In genomic region chr12:56878010-56878339, GRCh38 we compare ENCODE assay signal across 1 cellular context.
A peak's percentile ranks its signal among the peaks of the same experiment; 100 is the strongest.
TF ChIP-seq lines count a peak whose summit lies in the region.

No MANE protein-coding gene starts in this region.

TF ChIP-seq in K562, 482 proteins besides CTCF, POLR2A, EP300 and RAD21 (continued from another document and continues in another):
- peak; percentile 47; the same call in 1 of the 2 replicates for TF ChIP-seq MTA3 (IDR thresholded peaks at IDR 0.05; ENCODE audit: borderline replicate concordance)
- TF ChIP-seq, protein P1, sequence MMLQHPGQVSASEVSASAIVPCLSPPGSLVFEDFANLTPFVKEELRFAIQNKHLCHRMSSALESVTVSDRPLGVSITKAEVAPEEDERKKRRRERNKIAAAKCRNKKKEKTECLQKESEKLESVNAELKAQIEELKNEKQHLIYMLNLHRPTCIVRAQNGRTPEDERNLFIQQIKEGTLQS (IDR thresholded peaks at IDR 0.05): peak; percentile 67; the same call in 1 of the 2 replicates
- TF ChIP-seq, protein P1 (CRISPR knock-in tag; conservative IDR thresholded peaks at IDR 0.05): no peak; the same call in 1 of the 2 replicates
- TF ChIP-seq TEAD2 (tag; IDR thresholded peaks at IDR 0.05): peak; percentile 78; the same call in 1 of the 2 replicates
- no peak for TF ChIP-seq RBBP5 (IDR thresholded peaks at IDR 0.05; ENCODE audit: borderline replicate concordance, insufficient read depth, low read length, poor library complexity, severe bottlenecking)
- TF ChIP-seq SMAD4 (CRISPR knock-in tag; conservative IDR thresholded peaks at IDR 0.05): peak; percentile 30; the same call in 1 of the 2 replicates
- TF ChIP-seq HNRNPLL (IDR thresholded peaks at IDR 0.05; ENCODE audit: low read depth, low read length, poor library complexity, severe bottlenecking): no peak
- no peak for TF ChIP-seq CHD7 (IDR thresholded peaks at IDR 0.05; ENCODE audit: low read depth, low read length)
- no peak for TF ChIP-seq ZBTB43 (CRISPR knock-in tag; IDR thresholded peaks at IDR 0.05)
- TF ChIP-seq POLR2AphosphoS5 (IDR thresholded peaks at IDR 0.05; ENCODE audit: control insufficient read depth, insufficient read depth, low read depth, low read length): peak; percentile 87; the same call in 1 of the 2 replicates
- no peak for TF ChIP-seq NR2F6 (CRISPR knock-in tag; IDR thresholded peaks at IDR 0.05)
- TF ChIP-seq MYNN (IDR thresholded peaks at IDR 0.05): peak; percentile 89
- no peak for TF ChIP-seq MYNN (CRISPR knock-in tag; IDR thresholded peaks at IDR 0.05)
- TF ChIP-seq, protein P2, sequence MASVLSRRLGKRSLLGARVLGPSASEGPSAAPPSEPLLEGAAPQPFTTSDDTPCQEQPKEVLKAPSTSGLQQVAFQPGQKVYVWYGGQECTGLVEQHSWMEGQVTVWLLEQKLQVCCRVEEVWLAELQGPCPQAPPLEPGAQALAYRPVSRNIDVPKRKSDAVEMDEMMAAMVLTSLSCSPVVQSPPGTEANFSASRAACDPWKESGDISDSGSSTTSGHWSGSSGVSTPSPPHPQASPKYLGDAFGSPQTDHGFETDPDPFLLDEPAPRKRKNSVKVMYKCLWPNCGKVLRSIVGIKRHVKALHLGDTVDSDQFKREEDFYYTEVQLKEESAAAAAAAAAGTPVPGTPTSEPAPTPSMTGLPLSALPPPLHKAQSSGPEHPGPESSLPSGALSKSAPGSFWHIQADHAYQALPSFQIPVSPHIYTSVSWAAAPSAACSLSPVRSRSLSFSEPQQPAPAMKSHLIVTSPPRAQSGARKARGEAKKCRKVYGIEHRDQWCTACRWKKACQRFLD (CRISPR knock-in tag; IDR thresholded peaks at IDR 0.05): peak; percentile 59; the same call in 1 of the 2 replicates
- no peak for TF ChIP-seq TFE3 (CRISPR knock-in tag; IDR thresholded peaks at IDR 0.05)
- no peak for TF ChIP-seq NCOA2 (IDR thresholded peaks at IDR 0.05; ENCODE audit: partially characterized antibody in 2 of 2)
- TF ChIP-seq KHSRP (IDR thresholded peaks at IDR 0.05): no peak
- TF ChIP-seq SMC3 (conservative IDR thresholded peaks at IDR 0.05; ENCODE audit: insufficient read depth, low read depth, low read length): no peak
- peak; percentile 50; the same call in 1 of the 2 replicates for TF ChIP-seq CTBP1 (IDR thresholded peaks at IDR 0.05; ENCODE audit: borderline replicate concordance)
- no peak for TF ChIP-seq ZNF592 (IDR thresholded peaks at IDR 0.05)
- no peak for TF ChIP-seq DDX20 (tag; IDR thresholded peaks at IDR 0.05; ENCODE audit: low read depth)
- TF ChIP-seq GTF2E2 (tag; IDR thresholded peaks at IDR 0.05): no peak
- no peak for TF ChIP-seq SIN3A (IDR thresholded peaks at IDR 0.05; ENCODE audit: borderline replicate concordance in 2 of 2, control insufficient read depth in 1 of 2, low read depth in 2 of 2, low read length in 2 of 2)
- peak; percentile 78 for TF ChIP-seq ESRRA (IDR thresholded peaks at IDR 0.05; ENCODE audit: borderline replicate concordance, low read depth)
- TF ChIP-seq TAL1 (IDR thresholded peaks at IDR 0.05): peak; percentile 83
- TF ChIP-seq JUN (IDR thresholded peaks at IDR 0.05; ENCODE audit: borderline replicate concordance, low read depth, low read length): peak; percentile 49; the same call in 1 of the 2 replicates
- TF ChIP-seq JUN (CRISPR knock-in tag; IDR thresholded peaks at IDR 0.05; ENCODE audit: borderline replicate concordance): no peak
- TF ChIP-seq ZNF644 (tag; IDR thresholded peaks at IDR 0.05; ENCODE audit: low read depth): 0 out of 2 replicates have a peak, but pooled peaks have one; percentile 49
- TF ChIP-seq TEAD1 (CRISPR knock-in tag; IDR thresholded peaks at IDR 0.05): peak; percentile 90 to 91; a peak in 3 of 4 replicates
- 0 out of 2 replicates have a peak, but pooled peaks have one; percentile 24 for TF ChIP-seq CXXC5 (CRISPR knock-in tag; IDR thresholded peaks at IDR 0.05)
- TF ChIP-seq FOXO4 (CRISPR knock-in tag; IDR thresholded peaks at IDR 0.05): no peak
- peak; percentile 82 for TF ChIP-seq KLF16 (IDR thresholded peaks at IDR 0.05)
